Comparison of ENCODE assay signal across 18 cellular contexts in the genomic region with DNA sequence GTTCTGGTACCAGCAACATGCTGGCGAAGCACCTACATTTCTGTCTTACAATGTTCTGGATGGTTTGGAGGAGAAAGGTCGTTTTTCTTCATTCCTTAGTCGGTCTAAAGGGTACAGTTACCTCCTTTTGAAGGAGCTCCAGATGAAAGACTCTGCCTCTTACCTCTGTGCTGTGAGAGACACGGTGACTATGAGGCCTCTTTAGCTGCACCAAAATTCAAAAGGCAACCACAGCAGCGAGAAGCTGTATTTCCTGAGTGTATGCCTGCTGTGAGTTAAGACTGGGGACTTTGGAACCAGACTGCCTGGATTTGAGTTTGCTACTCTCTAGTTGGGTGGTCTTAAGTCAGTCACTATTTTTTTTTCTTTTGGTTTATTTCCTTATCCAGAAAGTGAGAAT. TPM values are rescaled to one million over a fixed set of nuclear protein-coding genes. Genes with fewer than 3 reads are reported as not detected.
"Had no signal": no experiment of that assay in that cellular context is flagged by ENCODE, and none has a peak within 500 bp of the region (broad histone marks: within the 10 kb centered on the region; RNA-seq: fewer than 3 reads in every experiment).

No MANE protein-coding gene starts in this region.

- H3K36me3 Mint-ChIP-seq: naive thymus-derived CD4-positive, alpha-beta T cell; stimulated activated memory B cell treated with anti-CD40 and anti-IgM and Interleukin-4, amounts not matched to agents 10 μg/mL and 1 μg/mL and 100 μg/mL, for 72 hours; type B pancreatic cell had no signal

- DNase-seq: activated CD4-positive, alpha-beta T cell treated with anti-CD3 and anti-CD28 coated beads for 4 hours; heart left ventricle; right cardiac atrium; Right ventricle myocardium superior; T1000 had no signal

- H3K4me1 ChIP-seq: heart left ventricle had no signal

- FAIRE-seq: astrocyte, colon, frontal cortex had no signal

- H3K4me2 ChIP-seq: smooth muscle cell had no signal

- H3K4me3 Mint-ChIP-seq: stimulated activated memory B cell treated with anti-CD40 and anti-IgM and Interleukin-4, amounts not matched to agents 10 μg/mL and 1 μg/mL and 100 μg/mL, for 72 hours; type B pancreatic cell had no signal

- H3K4me3 ChIP-seq: cardiac muscle cell, heart left ventricle, smooth muscle cell had no signal

- H3K27ac ChIP-seq: cardiac muscle cell, heart left ventricle had no signal

- H3K9me3 Mint-ChIP-seq: stimulated activated memory B cell treated with anti-CD40 and anti-IgM and Interleukin-4, amounts not matched to agents 10 μg/mL and 1 μg/mL and 100 μg/mL, for 72 hours; type B pancreatic cell had no signal

- ATAC-seq: heart left ventricle; naive thymus-derived CD4-positive, alpha-beta T cell; right cardiac atrium; SK-N-SH treated with all-trans-retinoic acid at 6 μM for 48 hours; stimulated activated memory B cell treated with anti-CD40 and anti-IgM and Interleukin-4, amounts not matched to agents 10 μg/mL and 1 μg/mL and 100 μg/mL, for 72 hours had no signal

- H3K27ac Mint-ChIP-seq: stimulated activated memory B cell treated with anti-CD40 and anti-IgM and Interleukin-4, amounts not matched to agents 10 μg/mL and 1 μg/mL and 100 μg/mL, for 72 hours; type B pancreatic cell had no signal

- H3K36me3 ChIP-seq: cardiac muscle cell, heart left ventricle had no signal

- H3K27me3 ChIP-seq: cardiac muscle cell had no signal

RNA-seq across cellular contexts. Expression of gene OR10G2, which starts 8.7 kb away (rescaled TPM):
- total RNA-seq: astrocyte; cardiac muscle cell; fibroblast of lung; frontal cortex; heart left ventricle; lung microvascular endothelial cell; mononuclear cell; naive thymus-derived CD4-positive, alpha-beta T cell; posterior vena cava; right cardiac atrium; Right ventricle myocardium superior; smooth muscle cell had no signal
- polyA plus RNA-seq: cardiac muscle cell, fibroblast of lung, heart left ventricle, right cardiac atrium, smooth muscle cell had no signal

RNA-seq across cellular contexts. Expression of gene OR4E2, which starts 10.2 kb away (rescaled TPM):
- total RNA-seq: astrocyte; cardiac muscle cell; fibroblast of lung; frontal cortex; heart left ventricle; lung microvascular endothelial cell; mononuclear cell; naive thymus-derived CD4-positive, alpha-beta T cell; posterior vena cava; right cardiac atrium; Right ventricle myocardium superior; smooth muscle cell had no signal
- polyA plus RNA-seq: cardiac muscle cell; fibroblast of lung; heart left ventricle; naive thymus-derived CD4-positive, alpha-beta T cell; right cardiac atrium; smooth muscle cell had no signal

RNA-seq across cellular contexts. Expression of gene OR4E1, which starts 30.2 kb away (rescaled TPM):
- total RNA-seq: astrocyte, cardiac muscle cell, fibroblast of lung, frontal cortex, heart left ventricle, lung microvascular endothelial cell, posterior vena cava, right cardiac atrium, Right ventricle myocardium superior, smooth muscle cell had no signal
- polyA plus RNA-seq: cardiac muscle cell; fibroblast of lung; heart left ventricle; naive thymus-derived CD4-positive, alpha-beta T cell; right cardiac atrium; smooth muscle cell had no signal
